Comparison of ENCODE assay signal across 1 cellular context in the genomic region with DNA sequence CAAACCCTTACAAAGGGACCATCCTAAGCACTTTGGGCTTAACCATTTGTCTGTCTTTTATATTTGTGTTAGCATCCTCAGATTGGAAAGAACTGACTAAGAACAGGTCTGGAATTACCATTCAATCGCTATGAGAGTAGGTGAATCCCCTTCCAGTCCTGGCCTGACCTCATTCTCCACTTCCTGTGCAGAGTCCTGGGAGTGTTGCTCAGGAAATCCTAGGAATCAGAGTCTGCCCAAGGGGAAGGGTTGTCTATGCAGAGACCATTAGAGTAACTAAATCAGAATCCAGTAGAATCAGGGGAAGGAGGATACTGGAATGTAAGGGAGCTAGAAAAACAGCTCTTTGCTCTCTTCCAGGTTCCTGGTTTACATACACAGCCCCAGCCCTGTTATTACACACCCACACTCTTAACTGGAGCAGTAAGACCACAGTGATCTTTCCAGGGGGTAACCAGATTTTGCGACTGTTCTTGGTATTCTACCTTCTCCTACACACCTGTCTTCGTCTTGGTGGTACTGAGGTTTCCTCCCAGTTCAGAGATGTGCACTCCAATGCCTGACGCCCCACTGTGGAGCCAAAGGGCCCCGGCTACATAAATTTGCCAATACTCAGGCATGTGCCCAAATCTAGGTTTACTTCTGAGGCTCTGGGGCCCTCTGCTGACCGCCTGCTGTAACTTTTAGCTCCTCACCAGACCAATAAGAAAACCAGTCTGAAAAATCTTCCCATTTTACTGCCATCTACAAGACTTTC.
A peak's percentile ranks its signal among the peaks of the same experiment; 100 is the strongest.
TF ChIP-seq lines count a peak whose summit lies in the region.

No MANE protein-coding gene starts in this region.

TF ChIP-seq in K562, 482 proteins besides CTCF, POLR2A, EP300 and RAD21 (continued from another document):
- TF ChIP-seq MAX (CRISPR knock-in tag; IDR thresholded peaks at IDR 0.05) (0 out of 2 replicates have a peak, but pooled peaks have one; percentile 8), HSF4 (CRISPR knock-in tag; IDR thresholded peaks at IDR 0.05; ENCODE audit: borderline replicate concordance) (no peak), SMARCE1 (IDR thresholded peaks at IDR 0.05) (no peak), FOXM1 (IDR thresholded peaks at IDR 0.05; ENCODE audit: low read depth) (no peak), FOXM1 (CRISPR knock-in tag; IDR thresholded peaks at IDR 0.05; ENCODE audit: low read depth) (no peak), MYC (IDR thresholded peaks at IDR 0.05; ENCODE audit: low read depth, low read length) (0 out of 2 replicates have a peak, but pooled peaks have one; percentile 18), MYC (CRISPR knock-in tag; IDR thresholded peaks at IDR 0.05; ENCODE audit: borderline replicate concordance, low read depth) (no peak), GTF3C2 (IDR thresholded peaks at IDR 0.05; ENCODE audit: borderline replicate concordance, extremely low read depth, insufficient read length) (no peak), NFIC (IDR thresholded peaks at IDR 0.05) (0 out of 2 replicates have a peak, but pooled peaks have one; percentile 30)
- TF ChIP-seq, protein P1, sequence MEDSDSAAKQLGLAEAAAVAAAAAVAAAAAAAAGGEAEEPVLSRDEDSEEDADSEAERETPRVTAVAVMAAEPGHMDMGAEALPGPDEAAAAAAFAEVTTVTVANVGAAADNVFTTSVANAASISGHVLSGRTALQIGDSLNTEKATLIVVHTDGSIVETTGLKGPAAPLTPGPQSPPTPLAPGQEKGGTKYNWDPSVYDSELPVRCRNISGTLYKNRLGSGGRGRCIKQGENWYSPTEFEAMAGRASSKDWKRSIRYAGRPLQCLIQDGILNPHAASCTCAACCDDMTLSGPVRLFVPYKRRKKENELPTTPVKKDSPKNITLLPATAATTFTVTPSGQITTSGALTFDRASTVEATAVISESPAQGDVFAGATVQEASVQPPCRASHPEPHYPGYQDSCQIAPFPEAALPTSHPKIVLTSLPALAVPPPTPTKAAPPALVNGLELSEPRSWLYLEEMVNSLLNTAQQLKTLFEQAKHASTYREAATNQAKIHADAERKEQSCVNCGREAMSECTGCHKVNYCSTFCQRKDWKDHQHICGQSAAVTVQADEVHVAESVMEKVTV (CRISPR knock-in tag; IDR thresholded peaks at IDR 0.05): peak; percentile 52; the same call in 1 of the 2 replicates
- TF ChIP-seq, protein P2, sequence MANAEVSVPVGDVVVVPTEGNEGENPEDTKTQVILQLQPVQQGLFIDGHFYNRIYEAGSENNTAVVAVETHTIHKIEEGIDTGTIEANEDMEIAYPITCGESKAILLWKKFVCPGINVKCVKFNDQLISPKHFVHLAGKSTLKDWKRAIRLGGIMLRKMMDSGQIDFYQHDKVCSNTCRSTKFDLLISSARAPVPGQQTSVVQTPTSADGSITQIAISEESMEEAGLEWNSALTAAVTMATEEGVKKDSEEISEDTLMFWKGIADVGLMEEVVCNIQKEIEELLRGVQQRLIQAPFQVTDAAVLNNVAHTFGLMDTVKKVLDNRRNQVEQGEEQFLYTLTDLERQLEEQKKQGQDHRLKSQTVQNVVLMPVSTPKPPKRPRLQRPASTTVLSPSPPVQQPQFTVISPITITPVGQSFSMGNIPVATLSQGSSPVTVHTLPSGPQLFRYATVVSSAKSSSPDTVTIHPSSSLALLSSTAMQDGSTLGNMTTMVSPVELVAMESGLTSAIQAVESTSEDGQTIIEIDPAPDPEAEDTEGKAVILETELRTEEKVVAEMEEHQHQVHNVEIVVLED (CRISPR knock-in tag; IDR thresholded peaks at IDR 0.05): no peak
